In the genomic region with DNA sequence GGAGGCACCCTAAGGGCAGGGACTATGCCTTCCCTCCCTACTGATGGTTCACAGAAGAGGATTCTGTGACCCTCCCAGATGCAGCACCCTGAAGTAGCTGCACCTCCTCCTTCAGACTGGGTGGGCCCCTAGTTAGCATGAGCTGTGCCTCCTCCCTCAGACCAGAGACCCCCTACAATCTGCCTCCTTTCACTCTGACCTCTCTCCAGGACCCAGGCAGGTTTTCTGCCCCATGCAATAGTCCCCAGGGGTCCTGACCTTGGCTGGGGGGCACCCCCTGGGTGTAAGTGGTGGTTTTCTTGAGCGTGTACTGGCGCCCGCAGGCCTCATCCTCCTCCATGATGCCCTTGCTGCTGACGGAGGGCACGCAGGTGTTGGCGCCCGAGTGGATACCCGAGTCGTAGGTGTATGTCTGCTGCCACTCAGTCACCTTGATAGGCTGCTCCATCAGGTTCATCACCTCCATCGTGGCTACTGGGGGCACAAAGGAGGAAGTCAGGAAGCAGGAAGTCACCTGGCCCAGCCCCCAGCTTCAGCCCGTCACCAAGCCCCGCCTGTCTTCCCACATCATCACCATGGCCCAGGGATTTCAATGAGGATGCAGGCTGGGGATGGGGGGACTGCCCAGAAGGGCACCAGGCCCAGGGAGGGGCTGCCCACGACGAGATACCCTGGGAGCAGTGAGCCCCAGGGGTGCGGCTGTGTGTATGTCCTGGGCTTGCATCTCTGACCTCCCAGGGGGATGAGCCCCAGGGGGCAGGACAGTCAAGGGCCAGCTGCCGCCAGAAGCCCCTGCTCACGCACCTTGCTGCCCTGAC, we compare ENCODE assay signal across 7 cellular contexts. TPM values are rescaled to one million over a fixed set of nuclear protein-coding genes. Genes with fewer than 3 reads are reported as not detected.
DNase-seq lines count a peak whose midpoint lies in the region; ATAC-seq and TF ChIP-seq lines count a peak whose summit lies in the region.
"Had no signal": no experiment of that assay in that cellular context is flagged by ENCODE, and none has a peak within 500 bp of the region (broad histone marks: within the 10 kb centered on the region; RNA-seq: fewer than 3 reads in every experiment).

No MANE protein-coding gene starts in this region.

- intact Hi-C loops in left cardiac atrium (cut with DNase I), result no loop called here

- TF ChIP-seq CTCF in right atrium auricular region (IDR thresholded peaks at IDR 0.05), result no peak
- no peak for TF ChIP-seq CTCF in type B pancreatic cell (conservative IDR thresholded peaks at IDR 0.05)

- no peaks in the 10 kb centered on the region for H3K9me3 Mint-ChIP-seq in type B pancreatic cell

- no peaks in the 10 kb centered on the region for H3K9me3 ChIP-seq in right atrium auricular region
- H3K9me3 ChIP-seq: HAP-1 had no signal

- H3K4me1 ChIP-seq in right atrium auricular region, result peaks cover 0 to 46% of the 10 kb centered on the region in 2 donors

- H3K27ac Mint-ChIP-seq in type B pancreatic cell, result peak overlapping the region; percentile 92

- DNase-seq in right atrium auricular region (ENCODE audit: low spot score) (no peak), left cardiac atrium (no peak), type B pancreatic cell (ENCODE audit: extremely low spot score, unreplicated experiment) (no peak)
- DNase-seq: NCI-H524, WERI-Rb-1 had no signal

- H3K4me3 Mint-ChIP-seq in type B pancreatic cell, result no peak overlapping the region

- peaks cover 12% of the 10 kb centered on the region for H3K4me1 Mint-ChIP-seq in type B pancreatic cell (ENCODE audit: unreplicated experiment)

- no peaks in the 10 kb centered on the region for H3K27me3 Mint-ChIP-seq in type B pancreatic cell

- no peaks in the 10 kb centered on the region for H3K27me3 ChIP-seq in right atrium auricular region

- H3K4me3 ChIP-seq in right atrium auricular region, result no peak overlapping the region
- H3K4me3 ChIP-seq: HAP-1 had no signal

- peak overlapping the region; percentile 97 for H3K27ac ChIP-seq in right atrium auricular region

- peaks cover 15% of the 10 kb centered on the region for H3K36me3 Mint-ChIP-seq in type B pancreatic cell

- ATAC-seq in left cardiac atrium, result no peak
- no peak for ATAC-seq in HG03565 (IDR thresholded peaks at IDR 0.05; ENCODE audit: unreplicated experiment)

- H3K36me3 ChIP-seq in right atrium auricular region, result peaks cover 63% of the 10 kb centered on the region

RNA-seq across cellular contexts. Expression of gene JUP, which starts 14.9 kb away (rescaled TPM):
- total RNA-seq in right atrium auricular region (100 to 1,000 TPM; 234 to 256 TPM), left cardiac atrium (100 to 1,000 TPM; 117 to 139 TPM), type B pancreatic cell (ENCODE audit: low replicate concordance) (169 and 505 TPM in 2 replicates)

RNA-seq across cellular contexts. Expression of gene HAP1, which starts 37.2 kb away (rescaled TPM):
- total RNA-seq in right atrium auricular region, result under 1 TPM in 1 of 2 donors, not detected in 1; 0.08 TPM
- total RNA-seq in left cardiac atrium, result not detected
- total RNA-seq in type B pancreatic cell (ENCODE audit: low replicate concordance), result 4.3 and 11.6 TPM in 2 replicates

RNA-seq across cellular contexts. Expression of gene P3H4, which starts 40.2 kb away (rescaled TPM):
- total RNA-seq in right atrium auricular region, result 10 to 100 TPM; 15.4 to 16.2 TPM
- total RNA-seq in left cardiac atrium, result 10 to 100 TPM; 12.0 to 13.8 TPM
- 24.7 and 50.5 TPM in 2 replicates for total RNA-seq in type B pancreatic cell (ENCODE audit: low replicate concordance)

RNA-seq across cellular contexts. Expression of gene FKBP10, which starts 41.2 kb away (rescaled TPM):
- total RNA-seq in right atrium auricular region (10 to 100 TPM; 24.7 to 35.1 TPM), left cardiac atrium (10 to 100 TPM; 33.0 to 47.3 TPM), type B pancreatic cell (ENCODE audit: low replicate concordance) (54.3 and 249 TPM in 2 replicates)

RNA-seq across cellular contexts. Expression of gene GAST, which starts 59.5 kb away (rescaled TPM):
- total RNA-seq in right atrium auricular region (not detected), left cardiac atrium (not detected), type B pancreatic cell (ENCODE audit: low replicate concordance) (119 and 193 TPM in 2 replicates)
